Comparison of ENCODE assay signal across 16 cellular contexts in genomic region chr9:134917431-134918373, GRCh38. TPM values are rescaled to one million over a fixed set of nuclear protein-coding genes. Genes with fewer than 3 reads are reported as not detected.
DNase-seq lines count a peak whose midpoint lies in the region; ATAC-seq lines count a peak whose summit lies in the region.
"Had no signal": no experiment of that assay in that cellular context is flagged by ENCODE, and none has a peak within 500 bp of the region (broad histone marks: within the 10 kb centered on the region; RNA-seq: fewer than 3 reads in every experiment).

Gene FCN1, minus strand, starts transcription at chr9:134917912. Its CDS starts 41 bp downstream, at chr9:134917871.

- no peaks in the 10 kb centered on the region for H3K36me3 ChIP-seq in adipocyte (ENCODE audit: control insufficient read depth, insufficient read depth, low read length, severe bottlenecking)
- H3K36me3 ChIP-seq: thoracic aorta had no signal

- peak; percentile 43 for ATAC-seq in Right ventricle myocardium superior (ENCODE audit: poor library complexity)
- no peak for ATAC-seq in Right ventricle myocardium inferior
- ATAC-seq: WTC11 had no signal

- no peak within 1 kb of the TSS for H3K9ac ChIP-seq in adipocyte (ENCODE audit: low read length)

- intact Hi-C loops in Right ventricle myocardium superior (cut with DNase I) = no loop called here
- intact Hi-C loops in Right ventricle myocardium inferior (cut with DNase I) = no loop called here

- DNase-seq in Right ventricle myocardium superior (peak; percentile 51), Right ventricle myocardium inferior (ENCODE audit: missing footprints) (no peak), adipocyte (ENCODE audit: low read depth) (no peak), mesenteric fat pad (ENCODE audit: low spot score) (peak; percentile 73), ureter (ENCODE audit: low spot score) (peak; percentile 40), hypothalamus (lab: John Stamatoyannopoulos, UW) (no peak), SIG-M5 (lab: John Stamatoyannopoulos, UW) (no peak), SW 1271 (lab: John Stamatoyannopoulos, UW) (no peak)
- DNase-seq: heart right ventricle, NCI-H1436, small intestine had no signal

- H3K4me1 ChIP-seq in adipocyte (ENCODE audit: control insufficient read depth, insufficient read depth, low read length) = peaks cover 6% of the 10 kb centered on the region

- H3K27me3 ChIP-seq in adipocyte (replicated peaks; ENCODE audit: control insufficient read depth, insufficient read depth, low read length) = peaks cover 39% of the 10 kb centered on the region

- peaks cover 19% of the 10 kb centered on the region for H3K9me3 ChIP-seq in adipocyte (ENCODE audit: control insufficient read depth, low read length)

- H3K4me3 ChIP-seq in adipocyte (ENCODE audit: low read length) = peak within 1 kb of the TSS; percentile 26
- H3K4me3 ChIP-seq: thoracic aorta had no signal

RNA-seq across cellular contexts. Expression of gene FCN1, which starts in this region (rescaled TPM):
- total RNA-seq in Right ventricle myocardium superior (4.0 TPM), Right ventricle myocardium inferior (5.7 TPM), mesenteric fat pad (27.9 TPM), ureter (3.1 TPM)
- total RNA-seq: activated T-helper 1 cell treated with anti-CD3 and anti-CD28 coated beads, Interleukin-12 subunit alpha, Interleukin-12 subunit beta, Interleukin-2, Interleukin-4 antibody, amounts not matched to agents 30 ng/mL and 10 ng/mL and 1 ng/mL, durations not matched to agents 14 hours and 24 hours and 36 hours; kidney epithelial cell; T-helper 1 cell treated with Interleukin-12 subunit alpha and Interleukin-12 subunit beta and Interleukin-4 antibody, amounts not matched to agents 30 ng/mL and 1 ng/mL, for 36 hours; WTC11 had no signal

Comparison
In these comparisons a context has a peak if more than half of its experiments do, and no peak if none do; other contexts are left out.
1. DNase-seq: peak in Right ventricle myocardium superior (single experiment), mesenteric fat pad (single experiment) and ureter (single experiment); none in Right ventricle myocardium inferior (single experiment), adipocyte (single experiment), hypothalamus (0 of 51), SIG-M5 (single experiment) and SW 1271 (0 of 2).